Comparison of ENCODE assay signal across 1 cellular context in the genomic region with DNA sequence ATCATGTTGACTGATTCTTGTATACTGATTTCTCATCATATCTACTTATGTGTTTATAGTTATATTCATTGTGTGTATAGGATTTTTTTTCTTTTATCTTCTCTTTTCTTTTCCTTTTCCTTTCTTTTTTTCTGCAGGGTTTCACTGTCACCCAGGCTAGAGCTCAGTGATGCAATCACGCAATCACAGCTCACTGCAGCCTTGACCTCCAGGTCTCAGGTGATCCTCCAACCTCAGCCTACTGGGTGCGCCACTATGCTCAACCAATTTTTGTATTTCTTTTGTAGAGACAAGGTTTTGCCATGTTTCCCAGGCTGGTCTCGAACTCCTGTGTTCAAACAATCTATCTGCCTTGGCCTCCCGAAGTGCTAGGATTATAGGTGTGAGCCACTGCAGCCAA.
TF ChIP-seq lines count a peak whose summit lies in the region.

No MANE protein-coding gene starts in this region.

TF ChIP-seq in HepG2, 621 proteins besides CTCF, POLR2A, EP300 and RAD21 (continued from another document):
- TF ChIP-seq, protein P1, sequence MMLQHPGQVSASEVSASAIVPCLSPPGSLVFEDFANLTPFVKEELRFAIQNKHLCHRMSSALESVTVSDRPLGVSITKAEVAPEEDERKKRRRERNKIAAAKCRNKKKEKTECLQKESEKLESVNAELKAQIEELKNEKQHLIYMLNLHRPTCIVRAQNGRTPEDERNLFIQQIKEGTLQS (CRISPR knock-in tag; IDR thresholded peaks at IDR 0.05): peak; percentile 67
- TF ChIP-seq ZNF382 (CRISPR knock-in tag; IDR thresholded peaks at IDR 0.05; ENCODE audit: borderline replicate concordance): no peak
- TF ChIP-seq SNAPC2 (CRISPR knock-in tag; IDR thresholded peaks at IDR 0.05): no peak
- TF ChIP-seq ZNF724P (CRISPR knock-in tag; IDR thresholded peaks at IDR 0.05; ENCODE audit: borderline replicate concordance): no peak
- TF ChIP-seq ZNF10 (CRISPR knock-in tag; IDR thresholded peaks at IDR 0.05; ENCODE audit: borderline replicate concordance, low read depth): no peak
- TF ChIP-seq HNF4A (CRISPR knock-in tag; IDR thresholded peaks at IDR 0.05): 0 out of 2 replicates have a peak, but pooled peaks have one; percentile 38
- TF ChIP-seq CEBPG (CRISPR knock-in tag; IDR thresholded peaks at IDR 0.05): peak; percentile 91
- TF ChIP-seq, protein P2, sequence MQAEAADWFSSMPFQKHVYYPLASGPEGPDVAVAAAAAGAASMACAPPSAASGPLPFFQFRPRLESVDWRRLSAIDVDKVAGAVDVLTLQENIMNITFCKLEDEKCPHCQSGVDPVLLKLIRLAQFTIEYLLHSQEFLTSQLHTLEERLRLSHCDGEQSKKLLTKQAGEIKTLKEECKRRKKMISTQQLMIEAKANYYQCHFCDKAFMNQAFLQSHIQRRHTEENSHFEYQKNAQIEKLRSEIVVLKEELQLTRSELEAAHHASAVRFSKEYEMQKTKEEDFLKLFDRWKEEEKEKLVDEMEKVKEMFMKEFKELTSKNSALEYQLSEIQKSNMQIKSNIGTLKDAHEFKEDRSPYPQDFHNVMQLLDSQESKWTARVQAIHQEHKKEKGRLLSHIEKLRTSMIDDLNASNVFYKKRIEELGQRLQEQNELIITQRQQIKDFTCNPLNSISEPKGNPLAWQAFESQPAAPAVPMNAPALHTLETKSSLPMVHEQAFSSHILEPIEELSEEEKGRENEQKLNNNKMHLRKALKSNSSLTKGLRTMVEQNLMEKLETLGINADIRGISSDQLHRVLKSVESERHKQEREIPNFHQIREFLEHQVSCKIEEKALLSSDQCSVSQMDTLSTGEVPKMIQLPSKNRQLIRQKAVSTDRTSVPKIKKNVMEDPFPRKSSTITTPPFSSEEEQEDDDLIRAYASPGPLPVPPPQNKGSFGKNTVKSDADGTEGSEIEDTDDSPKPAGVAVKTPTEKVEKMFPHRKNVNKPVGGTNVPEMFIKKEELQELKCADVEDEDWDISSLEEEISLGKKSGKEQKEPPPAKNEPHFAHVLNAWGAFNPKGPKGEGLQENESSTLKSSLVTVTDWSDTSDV (CRISPR knock-in tag; IDR thresholded peaks at IDR 0.05): no peak
- TF ChIP-seq, protein P3, sequence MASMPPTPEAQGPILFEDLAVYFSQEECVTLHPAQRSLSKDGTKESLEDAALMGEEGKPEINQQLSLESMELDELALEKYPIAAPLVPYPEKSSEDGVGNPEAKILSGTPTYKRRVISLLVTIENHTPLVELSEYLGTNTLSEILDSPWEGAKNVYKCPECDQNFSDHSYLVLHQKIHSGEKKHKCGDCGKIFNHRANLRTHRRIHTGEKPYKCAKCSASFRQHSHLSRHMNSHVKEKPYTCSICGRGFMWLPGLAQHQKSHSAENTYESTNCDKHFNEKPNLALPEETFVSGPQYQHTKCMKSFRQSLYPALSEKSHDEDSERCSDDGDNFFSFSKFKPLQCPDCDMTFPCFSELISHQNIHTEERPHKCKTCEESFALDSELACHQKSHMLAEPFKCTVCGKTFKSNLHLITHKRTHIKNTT (CRISPR knock-in tag; IDR thresholded peaks at IDR 0.05): no peak
- no peak for TF ChIP-seq AHR (CRISPR knock-in tag; IDR thresholded peaks at IDR 0.05)
- TF ChIP-seq RCOR2 (CRISPR knock-in tag; IDR thresholded peaks at IDR 0.05): 0 out of 2 replicates have a peak, but pooled peaks have one; percentile 30
- TF ChIP-seq, protein P4, sequence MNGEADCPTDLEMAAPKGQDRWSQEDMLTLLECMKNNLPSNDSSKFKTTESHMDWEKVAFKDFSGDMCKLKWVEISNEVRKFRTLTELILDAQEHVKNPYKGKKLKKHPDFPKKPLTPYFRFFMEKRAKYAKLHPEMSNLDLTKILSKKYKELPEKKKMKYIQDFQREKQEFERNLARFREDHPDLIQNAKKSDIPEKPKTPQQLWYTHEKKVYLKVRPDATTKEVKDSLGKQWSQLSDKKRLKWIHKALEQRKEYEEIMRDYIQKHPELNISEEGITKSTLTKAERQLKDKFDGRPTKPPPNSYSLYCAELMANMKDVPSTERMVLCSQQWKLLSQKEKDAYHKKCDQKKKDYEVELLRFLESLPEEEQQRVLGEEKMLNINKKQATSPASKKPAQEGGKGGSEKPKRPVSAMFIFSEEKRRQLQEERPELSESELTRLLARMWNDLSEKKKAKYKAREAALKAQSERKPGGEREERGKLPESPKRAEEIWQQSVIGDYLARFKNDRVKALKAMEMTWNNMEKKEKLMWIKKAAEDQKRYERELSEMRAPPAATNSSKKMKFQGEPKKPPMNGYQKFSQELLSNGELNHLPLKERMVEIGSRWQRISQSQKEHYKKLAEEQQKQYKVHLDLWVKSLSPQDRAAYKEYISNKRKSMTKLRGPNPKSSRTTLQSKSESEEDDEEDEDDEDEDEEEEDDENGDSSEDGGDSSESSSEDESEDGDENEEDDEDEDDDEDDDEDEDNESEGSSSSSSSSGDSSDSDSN (CRISPR knock-in tag; IDR thresholded peaks at IDR 0.05): no peak
- TF ChIP-seq, protein P5, sequence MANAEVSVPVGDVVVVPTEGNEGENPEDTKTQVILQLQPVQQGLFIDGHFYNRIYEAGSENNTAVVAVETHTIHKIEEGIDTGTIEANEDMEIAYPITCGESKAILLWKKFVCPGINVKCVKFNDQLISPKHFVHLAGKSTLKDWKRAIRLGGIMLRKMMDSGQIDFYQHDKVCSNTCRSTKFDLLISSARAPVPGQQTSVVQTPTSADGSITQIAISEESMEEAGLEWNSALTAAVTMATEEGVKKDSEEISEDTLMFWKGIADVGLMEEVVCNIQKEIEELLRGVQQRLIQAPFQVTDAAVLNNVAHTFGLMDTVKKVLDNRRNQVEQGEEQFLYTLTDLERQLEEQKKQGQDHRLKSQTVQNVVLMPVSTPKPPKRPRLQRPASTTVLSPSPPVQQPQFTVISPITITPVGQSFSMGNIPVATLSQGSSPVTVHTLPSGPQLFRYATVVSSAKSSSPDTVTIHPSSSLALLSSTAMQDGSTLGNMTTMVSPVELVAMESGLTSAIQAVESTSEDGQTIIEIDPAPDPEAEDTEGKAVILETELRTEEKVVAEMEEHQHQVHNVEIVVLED (CRISPR knock-in tag; IDR thresholded peaks at IDR 0.05; ENCODE audit: borderline replicate concordance): no peak
- TF ChIP-seq ZNF644 (CRISPR knock-in tag; IDR thresholded peaks at IDR 0.05; ENCODE audit: low read depth): peak; percentile 84; the same call in 1 of the 2 replicates
